ENCODE assay signal across 1 cellular context in genomic region chrX:69138512-69138911, GRCh38.
TF ChIP-seq lines count a peak whose summit lies in the region.

No MANE protein-coding gene starts in this region.

TF ChIP-seq in IMR-90, 13 proteins besides CTCF, POLR2A, EP300 and RAD21 (continued from another document):
- no peak for TF ChIP-seq USF2 (IDR thresholded peaks at IDR 0.05; ENCODE audit: low read depth, low read length)
- no peak for TF ChIP-seq MAFK (IDR thresholded peaks at IDR 0.05; ENCODE audit: low read depth, low read length)
- TF ChIP-seq MXI1 (IDR thresholded peaks at IDR 0.05; ENCODE audit: borderline replicate concordance, low read depth, low read length): no peak
- no peak for TF ChIP-seq BHLHE40 (IDR thresholded peaks at IDR 0.05; ENCODE audit: low read depth, low read length)
- no peak for TF ChIP-seq CHD1 (IDR thresholded peaks at IDR 0.05; ENCODE audit: low read depth, low read length)
- TF ChIP-seq NFE2L2 (IDR thresholded peaks at IDR 0.05; ENCODE audit: low read depth, low read length): no peak
